ENCODE assay signal across 13 cellular contexts in the genomic region with DNA sequence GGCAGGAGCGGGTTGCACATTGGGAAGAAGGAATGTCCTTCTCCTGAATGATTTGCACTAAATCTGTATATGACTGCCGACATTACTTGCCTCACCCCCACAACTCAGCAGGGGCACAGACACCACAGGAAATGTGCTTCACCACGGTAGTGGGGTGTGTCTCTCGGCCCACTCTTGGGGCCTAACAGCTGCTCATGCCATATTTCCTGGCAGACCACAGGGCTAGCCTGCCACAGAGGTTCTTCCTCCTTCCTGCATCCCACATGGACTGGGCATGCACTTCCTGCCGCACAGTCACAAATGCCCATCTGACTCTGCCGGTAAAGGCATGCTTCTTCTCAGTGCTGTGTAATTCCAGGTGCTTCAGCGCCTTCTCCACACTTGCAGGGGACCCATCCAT. TPM values are rescaled to one million over a fixed set of nuclear protein-coding genes. Genes with fewer than 3 reads are reported as not detected.
A peak's percentile ranks its signal among the peaks of the same experiment; 100 is the strongest.
DNase-seq lines count a peak whose midpoint lies in the region; ATAC-seq, FAIRE-seq and TF ChIP-seq lines count a peak whose summit lies in the region.
"Had no signal": no experiment of that assay in that cellular context is flagged by ENCODE, and none has a peak within 500 bp of the region (broad histone marks: within the 10 kb centered on the region; RNA-seq: fewer than 3 reads in every experiment).

No MANE protein-coding gene starts in this region.

- H4K20me1 ChIP-seq in H1 (replicated peaks in 1 of 2; ENCODE audit: control insufficient read depth in 1 of 2, insufficient read depth in 2 of 2, low read length in 2 of 2): no peaks in the 10 kb centered on the region

- FAIRE-seq in H1 (lab: Jason Lieb, UNC): no peak
- FAIRE-seq: pancreas had no signal

- no peak for TF ChIP-seq POLR2A in H1 (IDR thresholded peaks at IDR 0.05; ENCODE audit: control extremely low read depth in 1 of 2, low read depth in 2 of 2, low read length in 2 of 2)

- DNase-seq in activated T-cell treated with anti-CD3 and anti-CD28 coated beads, Interleukin-2, amount 50 U/mL, for 72 hours: peak in 1 of 2 donors; percentile 7
- no peak for DNase-seq in activated T-cell treated with anti-CD3 and anti-CD28 coated beads, Interleukin-2, amount 50 U/mL, for 1 hour
- DNase-seq in MV-4-11 (lab: John Stamatoyannopoulos, UW) (peak; percentile 67), H1 (ENCODE audit: low read depth in 1 of 2, low spot score in 2 of 2) (no peak), upper lobe of right lung (no peak), cerebellum (ENCODE audit: low spot score) (no peak), dermis blood vessel endothelial cell (no peak)
- DNase-seq: amniotic stem cell; pancreas; stimulated activated CD4-positive, alpha-beta T cell treated with anti-CD3 and anti-CD28 coated beads, Interleukin-15, amount 100 ng/mL, for 24 hours had no signal

- H2BK20ac ChIP-seq in H1 (ENCODE audit: low read length): no peak overlapping the region

- H3K27ac Mint-ChIP-seq in activated T-cell treated with anti-CD3 and anti-CD28 coated beads, Interleukin-2, amount 50 U/mL, for 72 hours: no peak overlapping the region
- H3K27ac Mint-ChIP-seq: dendritic cell treated with granulocyte-macrophage colony-stimulating factor and Interleukin-4, amounts not matched to agents 40 ng/mL and 50 ng/mL, for 4 days had no signal

- no peak for TF ChIP-seq EP300 in H1 (IDR thresholded peaks at IDR 0.05; ENCODE audit: borderline replicate concordance in 1 of 2, low read depth in 2 of 2, low read length in 2 of 2)

- no peak overlapping the region for H4K8ac ChIP-seq in H1 (ENCODE audit: extremely low read depth, insufficient read depth, low read length)

- intact Hi-C loops in upper lobe of right lung (cut with DNase I): no loop called here

- CTCF ChIA-PET in H1 (lab: Charles Lee; ENCODE audit: partially characterized antibody): interaction anchor here (0.7 to 1.0 kb wide), 2 partner anchors 16 to 38 kb away, joined by 3 to 4 read pairs; no protein-coding TSS in a partner anchor

- H3K36me3 ChIP-seq in H1 (ENCODE audit: control insufficient read depth in 2 of 4, insufficient read depth in 4 of 4, low read length in 3 of 4): no peaks in the 10 kb centered on the region
- H3K36me3 ChIP-seq in upper lobe of right lung: no peaks in the 10 kb centered on the region
- H3K36me3 ChIP-seq: pancreas had no signal

- H2AK5ac ChIP-seq in H1 (ENCODE audit: low read depth, low read length): peak overlapping the region; percentile 61; the same call in 1 of the 2 replicates

- no peaks in the 10 kb centered on the region for H3K79me1 ChIP-seq in H1 (ENCODE audit: low read depth, low read length)

- H3K18ac ChIP-seq in H1 (ENCODE audit: extremely low read depth, low read length): no peak overlapping the region

- no peak overlapping the region for H2BK15ac ChIP-seq in H1 (ENCODE audit: low read length)

- H3K27me3 ChIP-seq in H1 (replicated peaks in 1 of 4; ENCODE audit: control insufficient read depth in 3 of 4, extremely low read depth in 1 of 4, insufficient read depth in 3 of 4, low read length in 3 of 4): peaks cover 6 to 31% (median 17%) of the 10 kb centered on the region in 4 experiments; a peak in 6 of 7 replicates
- no peaks in the 10 kb centered on the region for H3K27me3 ChIP-seq in upper lobe of right lung
- H3K27me3 ChIP-seq: pancreas had no signal

- peaks cover 11% of the 10 kb centered on the region for H3K4me1 Mint-ChIP-seq in activated T-cell treated with anti-CD3 and anti-CD28 coated beads, Interleukin-2, amount 50 U/mL, for 72 hours (ENCODE audit: low read depth)

- H2AFZ ChIP-seq in H1 (ENCODE audit: low read length): no peak overlapping the region

- H3K23me2 ChIP-seq in H1 (ENCODE audit: low read depth, low read length): no peaks in the 10 kb centered on the region

- whole genome bisulfite sequencing in H1 (ENCODE audit: extremely low coverage in 1 of 2, insufficient coverage in 1 of 2, insufficient read length in 1 of 2, insufficient replicate concordance in 2 of 2, low coverage in 1 of 2, low lambda C conversion rate in 2 of 2, missing lambda C conversion rate in 1 of 2), 2 experiments: 90% methylated on average over 7 of the region's 7 CpGs; no CpG with 5 or more reads in 1 of the 2 experiments

- no peaks in the 10 kb centered on the region for H3K27me3 Mint-ChIP-seq in activated T-cell treated with anti-CD3 and anti-CD28 coated beads, Interleukin-2, amount 50 U/mL, for 72 hours (ENCODE audit: low read depth)

- no peak overlapping the region for H3K4ac ChIP-seq in H1 (replicated peaks; ENCODE audit: insufficient read length, low read depth, low read length)

- H3K4me1 ChIP-seq in H1 (replicated peaks in 1 of 4; ENCODE audit: control insufficient read depth in 3 of 4, insufficient read depth in 4 of 4, low read length in 3 of 4) (peaks cover 0 to 6% (median 5%) of the 10 kb centered on the region in 4 experiments; a peak in 3 of 7 replicates), upper lobe of right lung (no peaks in the 10 kb centered on the region)
- H3K4me1 ChIP-seq: pancreas had no signal

- no peak overlapping the region for H3K23ac ChIP-seq in H1 (ENCODE audit: insufficient read length)

- H3K9me3 Mint-ChIP-seq in activated T-cell treated with anti-CD3 and anti-CD28 coated beads, Interleukin-2, amount 50 U/mL, for 72 hours: no peaks in the 10 kb centered on the region
- H3K9me3 Mint-ChIP-seq: dendritic cell treated with granulocyte-macrophage colony-stimulating factor and Interleukin-4, amounts not matched to agents 40 ng/mL and 50 ng/mL, for 4 days had no signal

- H3K9ac ChIP-seq in H1 (replicated peaks in 1 of 4; ENCODE audit: extremely low read depth in 1 of 4, low read depth in 3 of 4, low read length in 3 of 4): no peak overlapping the region

- no peak overlapping the region for H3K4me3 Mint-ChIP-seq in activated T-cell treated with anti-CD3 and anti-CD28 coated beads, Interleukin-2, amount 50 U/mL, for 72 hours
- H3K4me3 Mint-ChIP-seq: dendritic cell treated with granulocyte-macrophage colony-stimulating factor and Interleukin-4, amounts not matched to agents 40 ng/mL and 50 ng/mL, for 4 days had no signal

- H3K27ac ChIP-seq in H1 (ENCODE audit: low read depth, low read length) (no peak overlapping the region), upper lobe of right lung (no peak overlapping the region)
- H3K27ac ChIP-seq: pancreas had no signal

- no peak overlapping the region for H3K4me2 ChIP-seq in H1 (ENCODE audit: insufficient read depth in 1 of 2, low read depth in 2 of 2, low read length in 2 of 2)

- TF ChIP-seq RAD21 in H1 (IDR thresholded peaks at IDR 0.05 in 1 of 2, conservative IDR thresholded peaks at IDR 0.05 in 1 of 2; ENCODE audit: low read depth in 2 of 2, low read length in 2 of 2): no peak

- POLR2A ChIA-PET in H1 (lab: Charles Lee; ENCODE audit: partially characterized antibody): interaction anchor here (0.9 kb wide), 1 partner anchor 10 kb away, joined by 3 read pairs; a partner anchor contains a TSS

- no peaks in the 10 kb centered on the region for H3K9me3 ChIP-seq in H1 (ENCODE audit: insufficient read depth in 2 of 2, low read depth in 1 of 2, low read length in 1 of 2)
- no peaks in the 10 kb centered on the region for H3K9me3 ChIP-seq in upper lobe of right lung
- H3K9me3 ChIP-seq: pancreas had no signal

- 0 out of 2 replicates have a peak overlapping the region, but pooled peaks have one; percentile 60 for H2BK12ac ChIP-seq in H1 (ENCODE audit: low read depth, low read length)

- no peak overlapping the region for H3K4me3 ChIP-seq in H1 (ENCODE audit: extremely low read depth in 1 of 4, insufficient read depth in 2 of 4, low read depth in 3 of 4, low read length in 4 of 4)
- H3K4me3 ChIP-seq in upper lobe of right lung: no peak overlapping the region
- H3K4me3 ChIP-seq: lung, pancreas had no signal

- H2BK120ac ChIP-seq in H1 (replicated peaks; ENCODE audit: low read depth, low read length): no peak overlapping the region

- no peak overlapping the region for H4K5ac ChIP-seq in H1 (ENCODE audit: insufficient read length, low read depth, low read length)

- H2BK5ac ChIP-seq in H1 (ENCODE audit: low read depth, low read length): no peak overlapping the region; the same call in 1 of the 2 replicates

- H3K79me2 ChIP-seq in H1 (ENCODE audit: control insufficient read depth in 1 of 2, insufficient read depth in 2 of 2, low read length in 2 of 2): no peaks in the 10 kb centered on the region

- no peaks in the 10 kb centered on the region for H3K36me3 Mint-ChIP-seq in activated T-cell treated with anti-CD3 and anti-CD28 coated beads, Interleukin-2, amount 50 U/mL, for 72 hours (ENCODE audit: insufficient read depth in 2 of 2)

- no peak overlapping the region for H3K56ac ChIP-seq in H1 (replicated peaks; ENCODE audit: insufficient read length, low read depth, low read length)

- no peak overlapping the region for H3K14ac ChIP-seq in H1 (ENCODE audit: insufficient read length)

- no peak for TF ChIP-seq CTCF in H1 (IDR thresholded peaks at IDR 0.05; ENCODE audit: control extremely low read depth in 1 of 3, insufficient read depth in 1 of 3, low read depth in 1 of 3, low read length in 3 of 3)
- TF ChIP-seq CTCF in upper lobe of right lung (IDR thresholded peaks at IDR 0.05): no peak

- peak; percentile 36 to 53 for ATAC-seq in activated T-cell treated with anti-CD3 and anti-CD28 coated beads, Interleukin-2, amount 50 U/mL, for 72 hours (replicated peaks in 1 of 2)
- peak; percentile 80 for ATAC-seq in upper lobe of right lung
- ATAC-seq in HG02885 (IDR thresholded peaks at IDR 0.05; ENCODE audit: poor library complexity, unreplicated experiment): no peak
- ATAC-seq: pancreas had no signal

- H4K91ac ChIP-seq in H1 (replicated peaks; ENCODE audit: insufficient read length, low read length): no peak overlapping the region

TF ChIP-seq in H1, 55 proteins besides CTCF, POLR2A, EP300 and RAD21 (continues in another document):
- TF ChIP-seq TCF12 (IDR thresholded peaks at IDR 0.05; ENCODE audit: low read depth, low read length) (no peak), NRF1 (IDR thresholded peaks at IDR 0.05; ENCODE audit: low read depth, low read length) (no peak), EGR1 (IDR thresholded peaks at IDR 0.05; ENCODE audit: borderline replicate concordance, low read depth, low read length) (no peak), RFX5 (IDR thresholded peaks at IDR 0.05; ENCODE audit: borderline replicate concordance, low read depth, low read length) (no peak), SUZ12 (IDR thresholded peaks at IDR 0.05; ENCODE audit: low read length) (no peak)

RNA-seq across cellular contexts. Expression of a gene that starts 10.3 kb away (rescaled TPM):
- 10 to 100 TPM; 18.3 to 22.9 TPM for total RNA-seq in activated T-cell treated with anti-CD3 and anti-CD28 coated beads, Interleukin-2, amount 50 U/mL, for 72 hours
- 21.5 and 25.5 TPM in 2 replicates for total RNA-seq in H1 (2021; fragmentation: NEBNext Ultra II Directional; extraction: Animal tissue kit (Norgen Biotek cat#: 25700))
- 4.3 and 6.5 TPM in 2 replicates for polyA plus RNA-seq in H1 (2011; rRNA removed)
- 7.2 TPM for polyA plus RNA-seq in H1 (2011; cell fraction: cytosol; rRNA removed)
- polyA plus RNA-seq in H1 (2011; cell fraction: nucleus; rRNA removed): 7.4 TPM
- 6.8 to 12.5 TPM (median 8.1 TPM) in 4 replicates for polyA plus RNA-seq in H1 (2012, experiment 1 of 2)
- polyA plus RNA-seq in H1 (2012, experiment 2 of 2): 0.79 TPM
- 10.7 TPM for polyA plus RNA-seq in H1 (2013, experiment 1 of 2)
- polyA plus RNA-seq in H1 (2013, experiment 2 of 2): 10.0 TPM
- polyA minus RNA-seq in H1 (2011; rRNA and poly(A)+ RNA removed): 38.6 and 50.2 TPM in 2 replicates
- polyA minus RNA-seq in H1 (2011; cell fraction: cytosol; rRNA and poly(A)+ RNA removed): 17.8 TPM
- polyA minus RNA-seq in H1 (2011; cell fraction: nucleus; rRNA and poly(A)+ RNA removed): 17.7 TPM
- 13.3 TPM for total RNA-seq in upper lobe of right lung
- 36.5 TPM for total RNA-seq in cerebellum
- total RNA-seq in dermis blood vessel endothelial cell: 15.1 and 19.1 TPM in 2 replicates
